Comparison of ENCODE assay signal across 36 cellular contexts in genomic region chr10:46998192-46998591, GRCh38.
"Had no signal": no experiment of that assay in that cellular context is flagged by ENCODE, and none has a peak within 500 bp of the region (broad histone marks: within the 10 kb centered on the region; RNA-seq: fewer than 3 reads in every experiment).

No MANE protein-coding gene starts in this region.

- H3K27me3 Mint-ChIP-seq: activated naive CD8-positive, alpha-beta T cell had no signal

- H3K9me3 ChIP-seq: body of pancreas, breast epithelium had no signal

- H3K9me3 Mint-ChIP-seq: activated CD4-positive, alpha-beta memory T cell treated with anti-CD3 and anti-CD28 coated beads, Interleukin-2, amount 10 ng/mL, durations not matched to agents 7 days and 5 days; activated CD4-positive, alpha-beta T cell treated with anti-CD3 and anti-CD28 coated beads, Interleukin-2, amount 10 ng/mL, durations not matched to agents 24 days and 14 days; activated naive CD4-positive, alpha-beta T cell treated with anti-CD3 and anti-CD28 coated beads, Interleukin-2, amount 50 U/mL, for 24 hours; activated naive CD8-positive, alpha-beta T cell treated with anti-CD3 and anti-CD28 coated beads, Interleukin-2, amount 10 ng/mL, durations not matched to agents 7 days and 5 days; T-helper 1 cell treated with Interleukin-12 subunit alpha and Interleukin-12 subunit beta and Interleukin-4 antibody, amounts not matched to agents 30 μg/mL and 1 μg/mL, for 36 hours had no signal

- DNase-seq: activated B cell treated with CpG ODN at 0.5 μM for 24 hours; activated CD4-positive, alpha-beta memory T cell treated with anti-CD3 and anti-CD28 coated beads, Interleukin-2, amount 10 ng/mL, durations not matched to agents 7 days and 5 days; activated CD4-positive, alpha-beta T cell treated with anti-CD3 and anti-CD28 coated beads for 4 hours; activated CD4-positive, alpha-beta T cell treated with anti-CD3 and anti-CD28 coated beads, Interleukin-2, amount 10 ng/mL, durations not matched to agents 24 days and 14 days; activated CD4-positive, alpha-beta T cell treated with anti-CD3 and anti-CD28 coated beads, Interleukin-2, amount 50 U/mL, for 1 hour; activated CD4-positive, alpha-beta T cell treated with anti-CD3 and anti-CD28 coated beads, Interleukin-2, amount 50 U/mL, for 4 hours; activated CD4-positive, CD25-positive, alpha-beta regulatory T cell treated with anti-CD3 and anti-CD28 coated beads, Interleukin-2, amount 50 U/mL, for 72 hours; activated CD8-positive, alpha-beta memory T cell treated with anti-CD3 and anti-CD28 coated beads for 24 hours; activated CD8-positive, alpha-beta memory T cell treated with anti-CD3 and anti-CD28 coated beads, Interleukin-2, amount 10 ng/mL, durations not matched to agents 7 days and 5 days; activated CD8-positive, alpha-beta memory T cell treated with anti-CD3 and anti-CD28 coated beads, Interleukin-2, amount 50 U/mL, for 48 hours; activated CD8-positive, alpha-beta T cell treated with anti-CD3 and anti-CD28 coated beads, Interleukin-2, amount 10 ng/mL, durations not matched to agents 7 days and 5 days; activated effector memory CD4-positive, alpha-beta T cell treated with Interleukin-2 at 50 U/mL for 16 hours; activated gamma-delta T cell; activated naive CD4-positive, alpha-beta T cell treated with anti-CD3 and anti-CD28 coated beads, Interleukin-2, amount 10 ng/mL, durations not matched to agents 7 days and 5 days; activated naive CD4-positive, alpha-beta T cell treated with Interleukin-2 at 50 U/mL for 16 hours; activated naive CD8-positive, alpha-beta T cell treated with anti-CD3 and anti-CD28 coated beads, Interleukin-2, amount 10 ng/mL, durations not matched to agents 7 days and 5 days; activated naive CD8-positive, alpha-beta T cell treated with anti-CD3 and anti-CD28 coated beads, Interleukin-2, amount 50 U/mL, for 24 hours; activated T-cell treated with anti-CD3 and anti-CD28 coated beads, Interleukin-2, amount 50 U/mL, for 24 hours; activated T-cell treated with anti-CD3 and anti-CD28 coated beads, Interleukin-2, amount 50 U/mL, for 48 hours; amygdala; anterior cingulate cortex; body of pancreas; brain microvascular endothelial cell; central memory CD4-positive, alpha-beta T cell; T-helper 1 cell; T-helper 2 cell; T-helper 9 cell had no signal

- H3K36me3 Mint-ChIP-seq: activated CD8-positive, alpha-beta memory T cell treated with anti-CD3 and anti-CD28 coated beads, Interleukin-2, amount 10 ng/mL, durations not matched to agents 7 days and 5 days; activated naive CD4-positive, alpha-beta T cell treated with anti-CD3 and anti-CD28 coated beads, Interleukin-2, amount 10 ng/mL, durations not matched to agents 7 days and 5 days; activated naive CD4-positive, alpha-beta T cell treated with anti-CD3 and anti-CD28 coated beads, Interleukin-2, amount 50 U/mL, for 24 hours; activated naive CD8-positive, alpha-beta T cell treated with anti-CD3 and anti-CD28 coated beads, Interleukin-2, amount 10 ng/mL, durations not matched to agents 7 days and 5 days had no signal

- H3K4me1 ChIP-seq: body of pancreas, breast epithelium had no signal

- H3K4me3 Mint-ChIP-seq: activated B cell treated with CpG ODN at 0.5 μM for 24 hours; activated CD4-positive, alpha-beta memory T cell treated with anti-CD3 and anti-CD28 coated beads, Interleukin-2, amount 10 ng/mL, durations not matched to agents 7 days and 5 days; activated CD4-positive, alpha-beta T cell treated with anti-CD3 and anti-CD28 coated beads, Interleukin-2, amount 10 ng/mL, durations not matched to agents 24 days and 14 days; activated CD8-positive, alpha-beta memory T cell treated with anti-CD3 and anti-CD28 coated beads, Interleukin-2, amount 10 ng/mL, durations not matched to agents 7 days and 5 days; activated CD8-positive, alpha-beta T cell treated with anti-CD3 and anti-CD28 coated beads, Interleukin-2, amount 10 ng/mL, durations not matched to agents 7 days and 5 days; activated naive CD4-positive, alpha-beta T cell treated with anti-CD3 and anti-CD28 coated beads, Interleukin-2, amount 10 ng/mL, durations not matched to agents 7 days and 5 days; activated naive CD4-positive, alpha-beta T cell treated with anti-CD3 and anti-CD28 coated beads, Interleukin-2, amount 50 U/mL, for 24 hours; activated naive CD8-positive, alpha-beta T cell; activated naive CD8-positive, alpha-beta T cell treated with anti-CD3 and anti-CD28 coated beads, Interleukin-2, amount 10 ng/mL, durations not matched to agents 7 days and 5 days; activated naive CD8-positive, alpha-beta T cell treated with anti-CD3 and anti-CD28 coated beads, Interleukin-2, amount 50 U/mL, for 24 hours; activated T-cell treated with anti-CD3 and anti-CD28 coated beads, Interleukin-2, amount 50 U/mL, for 24 hours; T-helper 1 cell treated with Interleukin-12 subunit alpha and Interleukin-12 subunit beta and Interleukin-4 antibody, amounts not matched to agents 30 μg/mL and 1 μg/mL, for 36 hours; T-helper 2 cell treated with Interferon-gamma antibody and Interleukin-4, amounts not matched to agents 5 μg/mL and 100 μg/mL, for 36 hours had no signal

- H3K27me3 ChIP-seq: body of pancreas, brain microvascular endothelial cell, breast epithelium had no signal

- H3K27ac ChIP-seq: body of pancreas, brain microvascular endothelial cell, breast epithelium, VCaP had no signal

- H3K4me3 ChIP-seq: body of pancreas, breast epithelium had no signal

- ATAC-seq: activated CD8-positive, alpha-beta memory T cell treated with anti-CD3 and anti-CD28 coated beads, Interleukin-2, amount 10 ng/mL, durations not matched to agents 7 days and 5 days; activated CD8-positive, alpha-beta T cell treated with anti-CD3 and anti-CD28 coated beads, Interleukin-2, amount 10 ng/mL, durations not matched to agents 7 days and 5 days; activated naive CD8-positive, alpha-beta T cell treated with anti-CD3 and anti-CD28 coated beads, Interleukin-2, amount 50 U/mL, for 24 hours; body of pancreas had no signal

- H3K4me1 Mint-ChIP-seq: activated B cell treated with CpG ODN at 0.5 μM for 24 hours; activated CD4-positive, alpha-beta memory T cell treated with anti-CD3 and anti-CD28 coated beads, Interleukin-2, amount 10 ng/mL, durations not matched to agents 7 days and 5 days; activated CD4-positive, alpha-beta T cell treated with anti-CD3 and anti-CD28 coated beads, Interleukin-2, amount 10 ng/mL, durations not matched to agents 24 days and 14 days; activated CD8-positive, alpha-beta memory T cell treated with anti-CD3 and anti-CD28 coated beads, Interleukin-2, amount 10 ng/mL, durations not matched to agents 7 days and 5 days; activated naive CD4-positive, alpha-beta T cell treated with anti-CD3 and anti-CD28 coated beads, Interleukin-2, amount 10 ng/mL, durations not matched to agents 7 days and 5 days; activated naive CD4-positive, alpha-beta T cell treated with anti-CD3 and anti-CD28 coated beads, Interleukin-2, amount 50 U/mL, for 24 hours; activated naive CD8-positive, alpha-beta T cell treated with anti-CD3 and anti-CD28 coated beads, Interleukin-2, amount 10 ng/mL, durations not matched to agents 7 days and 5 days; activated naive CD8-positive, alpha-beta T cell treated with anti-CD3 and anti-CD28 coated beads, Interleukin-2, amount 50 U/mL, for 24 hours had no signal

- H3K27ac Mint-ChIP-seq: activated B cell treated with CpG ODN at 0.5 μM for 24 hours; activated CD4-positive, alpha-beta memory T cell treated with anti-CD3 and anti-CD28 coated beads, Interleukin-2, amount 10 ng/mL, durations not matched to agents 7 days and 5 days; activated CD4-positive, alpha-beta T cell treated with anti-CD3 and anti-CD28 coated beads, Interleukin-2, amount 10 ng/mL, durations not matched to agents 24 days and 14 days; activated CD8-positive, alpha-beta memory T cell treated with anti-CD3 and anti-CD28 coated beads, Interleukin-2, amount 10 ng/mL, durations not matched to agents 7 days and 5 days; activated CD8-positive, alpha-beta T cell treated with anti-CD3 and anti-CD28 coated beads, Interleukin-2, amount 10 ng/mL, durations not matched to agents 7 days and 5 days; activated naive CD4-positive, alpha-beta T cell treated with anti-CD3 and anti-CD28 coated beads, Interleukin-2, amount 10 ng/mL, durations not matched to agents 7 days and 5 days; activated naive CD4-positive, alpha-beta T cell treated with anti-CD3 and anti-CD28 coated beads, Interleukin-2, amount 50 U/mL, for 24 hours; activated naive CD8-positive, alpha-beta T cell; activated naive CD8-positive, alpha-beta T cell treated with anti-CD3 and anti-CD28 coated beads, Interleukin-2, amount 10 ng/mL, durations not matched to agents 7 days and 5 days; activated naive CD8-positive, alpha-beta T cell treated with anti-CD3 and anti-CD28 coated beads, Interleukin-2, amount 50 U/mL, for 24 hours; activated T-cell treated with anti-CD3 and anti-CD28 coated beads, Interleukin-2, amount 50 U/mL, for 24 hours; activated T-helper 2 cell treated with anti-CD3 and anti-CD28 coated beads, Interferon-gamma antibody, Interleukin-2, Interleukin-4, amounts not matched to agents 10 μg/mL and 5 μg/mL and 100 μg/mL, durations not matched to agents 14 hours and 24 hours and 36 hours; T-helper 1 cell treated with Interleukin-12 subunit alpha and Interleukin-12 subunit beta and Interleukin-4 antibody, amounts not matched to agents 30 μg/mL and 1 μg/mL, for 36 hours; T-helper 2 cell treated with Interferon-gamma antibody and Interleukin-4, amounts not matched to agents 5 μg/mL and 100 μg/mL, for 36 hours had no signal

- FAIRE-seq: astrocyte, TTC549 had no signal

- H3K36me3 ChIP-seq: brain microvascular endothelial cell, breast epithelium had no signal
